ENCODE assay signal across 31 cellular contexts in the genomic region with DNA sequence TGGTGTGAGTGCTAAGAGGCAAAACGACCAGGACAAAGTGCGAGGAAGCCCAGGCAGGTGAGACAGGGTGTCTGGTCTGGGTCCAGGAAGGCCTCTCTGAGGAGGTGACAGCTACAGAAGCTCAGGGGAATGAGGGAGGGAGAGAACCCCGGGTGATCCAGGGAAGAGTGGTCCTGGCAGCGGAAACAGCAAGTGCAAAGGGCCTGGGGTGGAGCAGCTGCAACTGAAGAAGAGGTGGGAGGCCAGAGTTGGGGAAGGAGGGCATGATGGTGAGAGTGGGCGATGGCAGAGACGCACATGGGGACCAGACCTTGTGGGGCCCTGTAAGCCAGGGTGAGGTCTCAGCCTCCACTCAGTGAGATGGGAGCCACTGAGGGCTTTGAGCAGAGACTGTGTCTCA.
"Had no signal": no experiment of that assay in that cellular context is flagged by ENCODE, and none has a peak within 500 bp of the region (broad histone marks: within the 10 kb centered on the region; RNA-seq: fewer than 3 reads in every experiment).

No MANE protein-coding gene starts in this region.

- H3K4me3 ChIP-seq: left lung, lower lobe of right lung, neural progenitor cell, ovary, right atrium auricular region, skin epidermis, stomach, testis, thyroid gland, transverse colon, upper lobe of left lung, vagina had no signal

- H3K4me2 ChIP-seq: neural progenitor cell had no signal

- H3K9me3 Mint-ChIP-seq: mesothelial cell of epicardium, natural killer cell, nephron progenitor cell, neural progenitor cell had no signal

- H3K4me1 ChIP-seq: left lung, lower lobe of right lung, right atrium auricular region, stomach, testis, thyroid gland, transverse colon, upper lobe of left lung, vagina had no signal

- DNase-seq: hypothalamus; immature natural killer cell; kidney; left colon; left lung; lower lobe of right lung; mammary epithelial cell; mesendoderm; naive B cell; natural killer cell; nephron progenitor cell; ovary; stimulated activated CD4-positive, alpha-beta T cell treated with anti-CD3 and anti-CD28 coated beads, Interleukin-12 subunit alpha, Interleukin-12 subunit beta, amount 100 ng/mL, for 4 hours; stimulated activated CD4-positive, alpha-beta T cell treated with anti-CD3 and anti-CD28 coated beads, Interleukin-15, amount 100 ng/mL, for 24 hours; stimulated activated CD4-positive, alpha-beta T cell treated with anti-CD3 and anti-CD28 coated beads, Interleukin-2, amount 100 ng/mL, for 24 hours; stimulated activated CD4-positive, alpha-beta T cell treated with anti-CD3 and anti-CD28 coated beads, Interleukin-4, amount 100 ng/mL, for 1 hour; stimulated activated naive B cell treated with anti-CD40 and anti-IgM and Interleukin-4, amounts not matched to agents 10 μg/mL and 1 μg/mL and 100 μg/mL, for 72 hours; stimulated activated naive CD8-positive, alpha-beta T cell treated with anti-CD3 and anti-CD28 coated beads, Interleukin-15, Interleukin-2, amounts not matched to agents 100 U/mL and 50 U/mL, for 24 hours; stomach; testis; thyroid gland; transverse colon; upper lobe of left lung had no signal

- H3K36me3 Mint-ChIP-seq: immature natural killer cell; mesothelial cell of epicardium; naive B cell; natural killer cell; neural progenitor cell; stimulated activated naive B cell treated with anti-CD40 and anti-IgM and Interleukin-4, amounts not matched to agents 10 μg/mL and 1 μg/mL and 100 μg/mL, for 72 hours had no signal

- H3K4me1 Mint-ChIP-seq: immature natural killer cell; mesothelial cell of epicardium; natural killer cell; nephron progenitor cell; stimulated activated naive B cell treated with anti-CD40 and anti-IgM and Interleukin-4, amounts not matched to agents 10 μg/mL and 1 μg/mL and 100 μg/mL, for 72 hours had no signal

- H2AFZ ChIP-seq: neural progenitor cell had no signal

- H3K27ac Mint-ChIP-seq: immature natural killer cell; mesothelial cell of epicardium; naive B cell; natural killer cell; progenitor cell of endocrine pancreas; stimulated activated naive B cell treated with anti-CD40 and anti-IgM and Interleukin-4, amounts not matched to agents 10 μg/mL and 1 μg/mL and 100 μg/mL, for 72 hours had no signal

- ATAC-seq: left colon; left lung; natural killer cell; sciatic nerve; stimulated activated naive B cell treated with anti-CD40 and anti-IgM and Interleukin-4, amounts not matched to agents 10 μg/mL and 1 μg/mL and 100 μg/mL, for 72 hours; stimulated activated naive CD8-positive, alpha-beta T cell treated with anti-CD3 and anti-CD28 coated beads, Interleukin-15, Interleukin-2, amounts not matched to agents 100 U/mL and 50 U/mL, for 24 hours had no signal

- H3K27ac ChIP-seq: left lung, lower lobe of right lung, neural progenitor cell, ovary, right atrium auricular region, skin epidermis, stomach, testis, thyroid gland, transverse colon, upper lobe of left lung, vagina had no signal

- H3K36me3 ChIP-seq: left lung, lower lobe of right lung, neural progenitor cell, ovary, right atrium auricular region, stomach, thyroid gland, transverse colon, upper lobe of left lung, vagina had no signal

- H3K27me3 ChIP-seq: neural progenitor cell, ovary, right atrium auricular region, testis, thyroid gland, transverse colon, upper lobe of left lung, vagina had no signal

- H3K4me3 Mint-ChIP-seq: immature natural killer cell; mesothelial cell of epicardium; naive B cell; natural killer cell; nephron progenitor cell; neural progenitor cell; stimulated activated naive B cell treated with anti-CD40 and anti-IgM and Interleukin-4, amounts not matched to agents 10 μg/mL and 1 μg/mL and 100 μg/mL, for 72 hours had no signal

- FAIRE-seq: islet of Langerhans, kidney had no signal

- H3K9me3 ChIP-seq: left lung, lower lobe of right lung, ovary, right atrium auricular region, stomach, testis, thyroid gland, transverse colon, upper lobe of left lung, vagina had no signal

- H3K9ac ChIP-seq: neural progenitor cell had no signal
